ENCODE assay signal across 15 cellular contexts in genomic region chr1:43345119-43345518, GRCh38. TPM values are rescaled to one million over a fixed set of nuclear protein-coding genes. Genes with fewer than 3 reads are reported as not detected.
DNase-seq lines count a peak whose midpoint lies in the region; ATAC-seq and TF ChIP-seq lines count a peak whose summit lies in the region.
"Had no signal": no experiment of that assay in that cellular context is flagged by ENCODE, and none has a peak within 500 bp of the region (broad histone marks: within the 10 kb centered on the region; RNA-seq: fewer than 3 reads in every experiment).

No MANE protein-coding gene starts in this region.

- H3K27ac Mint-ChIP-seq in activated naive CD8-positive, alpha-beta T cell treated with anti-CD3 and anti-CD28 coated beads, Interleukin-2, amount 50 U/mL, for 24 hours = peak overlapping the region; percentile 30
- no peak overlapping the region for H3K27ac Mint-ChIP-seq in activated naive CD8-positive, alpha-beta T cell treated with anti-CD3 and anti-CD28 coated beads for 36 hours

- H3K9me3 ChIP-seq in left ventricle myocardium inferior (replicated peaks) = no peaks in the 10 kb centered on the region
- H3K9me3 ChIP-seq: Peyer's patch, upper lobe of left lung had no signal

- H3K36me3 Mint-ChIP-seq in activated naive CD8-positive, alpha-beta T cell treated with anti-CD3 and anti-CD28 coated beads, Interleukin-2, amount 50 U/mL, for 24 hours (ENCODE audit: low read depth) = no peaks in the 10 kb centered on the region
- H3K36me3 Mint-ChIP-seq in activated naive CD8-positive, alpha-beta T cell treated with anti-CD3 and anti-CD28 coated beads for 36 hours = no peaks in the 10 kb centered on the region

- no peak overlapping the region for H3K4me3 ChIP-seq in left ventricle myocardium inferior
- H3K4me3 ChIP-seq: lung, Peyer's patch, upper lobe of left lung had no signal

- H3K36me3 ChIP-seq in left ventricle myocardium inferior = no peaks in the 10 kb centered on the region
- H3K36me3 ChIP-seq: Peyer's patch, upper lobe of left lung had no signal

- intact Hi-C loops in left ventricle myocardium inferior (cut with micrococcal nuclease) = no loop called here

- ATAC-seq in activated naive CD8-positive, alpha-beta T cell treated with anti-CD3 and anti-CD28 coated beads, Interleukin-2, amount 50 U/mL, for 24 hours = peak; percentile 61
- ATAC-seq in GM21717 (IDR thresholded peaks at IDR 0.05; ENCODE audit: unreplicated experiment) = no peak
- ATAC-seq: T-helper 17 cell had no signal

- H3K27me3 ChIP-seq in left ventricle myocardium inferior (ENCODE audit: low read depth) = no peaks in the 10 kb centered on the region
- H3K27me3 ChIP-seq: Peyer's patch, upper lobe of left lung had no signal

- no peak overlapping the region for H3K4me3 Mint-ChIP-seq in activated naive CD8-positive, alpha-beta T cell treated with anti-CD3 and anti-CD28 coated beads, Interleukin-2, amount 50 U/mL, for 24 hours
- no peak overlapping the region for H3K4me3 Mint-ChIP-seq in activated naive CD8-positive, alpha-beta T cell treated with anti-CD3 and anti-CD28 coated beads for 36 hours
- H3K4me3 Mint-ChIP-seq: T-helper 17 cell had no signal

- TF ChIP-seq CTCF in left ventricle myocardium inferior (IDR thresholded peaks at IDR 0.05; ENCODE audit: borderline replicate concordance) = no peak

- peaks cover 21% of the 10 kb centered on the region for H3K4me1 Mint-ChIP-seq in activated naive CD8-positive, alpha-beta T cell treated with anti-CD3 and anti-CD28 coated beads, Interleukin-2, amount 50 U/mL, for 24 hours
- peaks cover 6% of the 10 kb centered on the region for H3K4me1 Mint-ChIP-seq in activated naive CD8-positive, alpha-beta T cell treated with anti-CD3 and anti-CD28 coated beads for 36 hours

- H3K9me3 Mint-ChIP-seq in activated naive CD8-positive, alpha-beta T cell treated with anti-CD3 and anti-CD28 coated beads, Interleukin-2, amount 50 U/mL, for 24 hours = no peaks in the 10 kb centered on the region
- no peaks in the 10 kb centered on the region for H3K9me3 Mint-ChIP-seq in activated naive CD8-positive, alpha-beta T cell treated with anti-CD3 and anti-CD28 coated beads for 36 hours

- H3K27me3 Mint-ChIP-seq in activated naive CD8-positive, alpha-beta T cell treated with anti-CD3 and anti-CD28 coated beads, Interleukin-2, amount 50 U/mL, for 24 hours = no peaks in the 10 kb centered on the region
- H3K27me3 Mint-ChIP-seq in activated naive CD8-positive, alpha-beta T cell treated with anti-CD3 and anti-CD28 coated beads for 36 hours = peaks cover 3% of the 10 kb centered on the region

- no peak for DNase-seq in activated naive CD8-positive, alpha-beta T cell treated with anti-CD3 and anti-CD28 coated beads, Interleukin-2, amount 50 U/mL, for 24 hours
- DNase-seq in activated naive CD8-positive, alpha-beta T cell treated with anti-CD3 and anti-CD28 coated beads for 36 hours = no peak
- no peak for DNase-seq in left ventricle myocardium inferior
- no peak for DNase-seq in activated effector memory CD4-positive, alpha-beta T cell treated with Interleukin-2 at 50 U/mL for 16 hours
- no peak for DNase-seq in NOMO-1 treated with dmso at 0.1 percent for 144 hours (lab: John Stamatoyannopoulos, UW; ENCODE audit: unreplicated experiment)
- DNase-seq: activated CD4-positive, alpha-beta T cell treated with anti-CD3 and anti-CD28 coated beads, Interleukin-2, amount 50 U/mL, for 4 hours; Calu3; NCI-H1105 treated with DMSO at 0.1 percent for 48 hours; NCI-H446; nucleus accumbens; T-helper 17 cell; upper lobe of left lung had no signal

- peaks cover 65% of the 10 kb centered on the region for H3K4me1 ChIP-seq in left ventricle myocardium inferior

- H3K27ac ChIP-seq in left ventricle myocardium inferior (replicated peaks) = peak overlapping the region; percentile 99
- H3K27ac ChIP-seq: upper lobe of left lung had no signal

RNA-seq across cellular contexts. Expression of gene MPL, which starts 7.5 kb away (rescaled TPM):
- not detected for total RNA-seq in activated naive CD8-positive, alpha-beta T cell treated with anti-CD3 and anti-CD28 coated beads for 36 hours
- 0.82 TPM for total RNA-seq in left ventricle myocardium inferior
- total RNA-seq: Peyer's patch had no signal

RNA-seq across cellular contexts. Expression of gene CDC20, which starts 13.7 kb away (rescaled TPM):
- 100 to 1,000 TPM; 182 to 184 TPM for total RNA-seq in activated naive CD8-positive, alpha-beta T cell treated with anti-CD3 and anti-CD28 coated beads for 36 hours
- total RNA-seq in left ventricle myocardium inferior = 0.99 TPM

RNA-seq across cellular contexts. Expression of gene ELOVL1, which starts 22.7 kb away (rescaled TPM):
- 10 to 100 TPM; 66.9 to 67.4 TPM for total RNA-seq in activated naive CD8-positive, alpha-beta T cell treated with anti-CD3 and anti-CD28 coated beads for 36 hours
- total RNA-seq in left ventricle myocardium inferior = 26.7 TPM

RNA-seq across cellular contexts. Expression of gene TIE1, which starts 44.3 kb away (rescaled TPM):
- under 1 TPM; 0.14 to 0.49 TPM for total RNA-seq in activated naive CD8-positive, alpha-beta T cell treated with anti-CD3 and anti-CD28 coated beads for 36 hours
- total RNA-seq in left ventricle myocardium inferior = 25.1 TPM
- total RNA-seq: Calu3, T-helper 17 cell had no signal

RNA-seq across cellular contexts. Expression of gene MED8, which starts 44.5 kb away (rescaled TPM):
- 10 to 100 TPM; 34.1 to 35.7 TPM for total RNA-seq in activated naive CD8-positive, alpha-beta T cell treated with anti-CD3 and anti-CD28 coated beads for 36 hours
- total RNA-seq in left ventricle myocardium inferior = 15.7 TPM

Comparison
In these comparisons a context has a peak if more than half of its experiments do, and no peak if none do; other contexts are left out.
1. RNA of gene CDC20, which starts 13.7 kb away (total RNA-seq): 182 to 184 TPM in activated naive CD8-positive, alpha-beta T cell treated with anti-CD3 and anti-CD28 coated beads for 36 hours; 0.99 TPM in left ventricle myocardium inferior (single experiment); every median in the first group is over 10 times any median in the second.